Comparison of ENCODE assay signal across 2 cellular contexts in genomic region chr18:49849331-49850217, GRCh38.
TF ChIP-seq lines count a peak whose summit lies in the region.

No MANE protein-coding gene starts in this region.

TF ChIP-seq in Ishikawa, 13 proteins besides CTCF, POLR2A, EP300 and RAD21 (continued from another document):
- no peak for TF ChIP-seq ZBTB7A (IDR thresholded peaks at IDR 0.05; ENCODE audit: low read depth)
- TF ChIP-seq EGR1 (IDR thresholded peaks at IDR 0.05): no peak
- TF ChIP-seq MAX (IDR thresholded peaks at IDR 0.05): peak; percentile 84
- no peak for TF ChIP-seq CEBPB (IDR thresholded peaks at IDR 0.05)
- TF ChIP-seq YY1 (IDR thresholded peaks at IDR 0.05; ENCODE audit: low read depth): no peak; the same call in 1 of the 2 replicates

TF ChIP-seq in SK-N-SH, 30 proteins besides CTCF, POLR2A, EP300 and RAD21 (continued from another document):
- TF ChIP-seq PBX3 (IDR thresholded peaks at IDR 0.05): peak; percentile 43; the same call in 1 of the 2 replicates
- peak; percentile 51; the same call in 1 of the 2 replicates for TF ChIP-seq JUND (IDR thresholded peaks at IDR 0.05)
- peak; percentile 79 for TF ChIP-seq TCF12 (IDR thresholded peaks at IDR 0.05)
- TF ChIP-seq RCOR1 (IDR thresholded peaks at IDR 0.05; ENCODE audit: low read length): no peak
TF ChIP-seq in SK-N-SH: peak in this region for 8.
